In the genomic region with DNA sequence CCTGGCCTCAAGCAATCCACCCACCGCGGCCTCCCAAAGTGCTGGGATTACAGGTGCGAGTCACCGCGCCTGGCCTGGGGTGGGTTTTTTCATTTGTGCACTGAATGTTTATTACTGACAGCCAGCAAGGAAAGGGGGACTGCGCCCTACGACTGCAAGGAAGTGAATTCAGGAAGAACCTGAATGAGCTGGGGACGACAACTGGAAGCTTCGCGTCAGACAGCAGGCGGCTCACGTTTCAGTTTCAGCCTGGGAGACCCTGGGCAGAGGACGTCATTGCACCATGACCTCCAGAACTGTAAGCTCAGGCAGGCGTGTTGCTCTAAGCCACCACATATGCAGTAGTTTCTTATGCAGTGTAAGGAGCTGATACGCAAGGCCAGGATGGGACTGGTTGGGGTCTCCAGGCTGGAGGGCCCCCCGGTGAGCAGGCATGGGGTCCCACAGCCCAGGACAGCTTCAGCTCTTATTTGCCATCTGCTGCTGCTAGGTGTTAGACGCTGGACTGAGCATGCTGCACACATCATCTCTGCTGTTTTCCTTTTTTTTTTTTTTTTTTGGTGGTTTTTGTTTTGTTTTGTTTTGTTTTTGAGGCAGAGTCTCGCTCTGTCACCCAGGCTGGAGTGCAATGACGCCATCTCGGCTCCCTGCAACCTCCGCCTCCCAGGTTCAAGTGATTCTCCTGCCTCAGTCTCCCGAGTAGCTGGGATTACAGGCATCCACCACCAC, we compare ENCODE assay signal across 11 cellular contexts.
DNase-seq lines count a peak whose midpoint lies in the region; ATAC-seq, FAIRE-seq and TF ChIP-seq lines count a peak whose summit lies in the region.
"Had no signal": no experiment of that assay in that cellular context is flagged by ENCODE, and none has a peak within 500 bp of the region (broad histone marks: within the 10 kb centered on the region; RNA-seq: fewer than 3 reads in every experiment).

No MANE protein-coding gene starts in this region.

- H3K9me3 Mint-ChIP-seq in activated CD8-positive, alpha-beta memory T cell treated with anti-CD3 and anti-CD28 coated beads, Interleukin-2, amount 10 ng/mL, durations not matched to agents 7 days and 5 days (ENCODE audit: low read depth) = no peaks in the 10 kb centered on the region
- no peaks in the 10 kb centered on the region for H3K9me3 Mint-ChIP-seq in activated naive CD8-positive, alpha-beta T cell treated with anti-CD3 and anti-CD28 coated beads for 36 hours

- no peaks in the 10 kb centered on the region for H3K36me3 ChIP-seq in bronchial epithelial cell (ENCODE audit: control insufficient read depth, insufficient read depth, low read length)
- H3K36me3 ChIP-seq in mesodermal cell (ENCODE audit: control insufficient read depth, insufficient read depth, low read length) = no peaks in the 10 kb centered on the region
- H3K36me3 ChIP-seq in upper lobe of right lung = no peaks in the 10 kb centered on the region
- H3K36me3 ChIP-seq: HAP-1, neutrophil had no signal

- TF ChIP-seq CTCF in bronchial epithelial cell (IDR thresholded peaks at IDR 0.05; ENCODE audit: insufficient read depth, low read length, severe bottlenecking) (no peak), upper lobe of right lung (IDR thresholded peaks at IDR 0.05) (no peak)

- peak; percentile 48 for ATAC-seq in activated CD8-positive, alpha-beta memory T cell treated with anti-CD3 and anti-CD28 coated beads, Interleukin-2, amount 10 ng/mL, durations not matched to agents 7 days and 5 days
- ATAC-seq in upper lobe of right lung (no peak), HG02970 (IDR thresholded peaks at IDR 0.05; ENCODE audit: low FRiP score, unreplicated experiment) (no peak)

- peak overlapping the region; percentile 86 for H3K27ac Mint-ChIP-seq in activated CD8-positive, alpha-beta memory T cell treated with anti-CD3 and anti-CD28 coated beads, Interleukin-2, amount 10 ng/mL, durations not matched to agents 7 days and 5 days
- H3K27ac Mint-ChIP-seq in activated naive CD8-positive, alpha-beta T cell treated with anti-CD3 and anti-CD28 coated beads for 36 hours = no peak overlapping the region

- CTCF ChIA-PET in activated CD8-positive, alpha-beta memory T cell treated with anti-CD3 and anti-CD28 coated beads, Interleukin-2, amount 10 ng/mL, durations not matched to agents 7 days and 5 days (lab: Charles Lee) = interaction anchor here (0.6 to 4.1 kb wide), 10 partner anchors 9 to 521 kb away, joined by 3 to 25 read pairs (median 3); no protein-coding TSS in a partner anchor

- 78 to 79% methylated on average over 13 to 19 of the region's 22 CpGs for WGBS in mesodermal cell (ENCODE audit: insufficient coverage in 2 of 2), 2 experiments

- H3K4me3 ChIP-seq in bronchial epithelial cell (ENCODE audit: low read depth, low read length) = no peak overlapping the region
- no peak overlapping the region for H3K4me3 ChIP-seq in mesodermal cell (ENCODE audit: extremely low read depth, insufficient read depth, low read length, poor library complexity, severe bottlenecking)
- H3K4me3 ChIP-seq in upper lobe of right lung = no peak overlapping the region
- H3K4me3 ChIP-seq: HAP-1 had no signal

- H3K4me1 ChIP-seq in mesodermal cell (ENCODE audit: control insufficient read depth, insufficient read depth, low read length, poor library complexity, severe bottlenecking) (peaks cover 70% of the 10 kb centered on the region), upper lobe of right lung (peaks cover 71% of the 10 kb centered on the region)

- peak; percentile 80 for FAIRE-seq in bronchial epithelial cell (lab: Jason Lieb, UNC)

- H3K9me3 ChIP-seq in mesodermal cell (ENCODE audit: control insufficient read depth, low read length) (no peaks in the 10 kb centered on the region), upper lobe of right lung (no peaks in the 10 kb centered on the region)
- H3K9me3 ChIP-seq: HAP-1, neutrophil had no signal

- no peaks in the 10 kb centered on the region for H3K27me3 Mint-ChIP-seq in activated CD8-positive, alpha-beta memory T cell treated with anti-CD3 and anti-CD28 coated beads, Interleukin-2, amount 10 ng/mL, durations not matched to agents 7 days and 5 days
- no peaks in the 10 kb centered on the region for H3K27me3 Mint-ChIP-seq in activated naive CD8-positive, alpha-beta T cell treated with anti-CD3 and anti-CD28 coated beads for 36 hours

- H3K4me1 Mint-ChIP-seq in activated CD8-positive, alpha-beta memory T cell treated with anti-CD3 and anti-CD28 coated beads, Interleukin-2, amount 10 ng/mL, durations not matched to agents 7 days and 5 days = peaks cover 43% of the 10 kb centered on the region
- peaks cover 20% of the 10 kb centered on the region for H3K4me1 Mint-ChIP-seq in activated naive CD8-positive, alpha-beta T cell treated with anti-CD3 and anti-CD28 coated beads for 36 hours

- no peak for DNase-seq in activated CD8-positive, alpha-beta memory T cell treated with anti-CD3 and anti-CD28 coated beads, Interleukin-2, amount 10 ng/mL, durations not matched to agents 7 days and 5 days
- DNase-seq in activated CD8-positive, alpha-beta memory T cell treated with anti-CD3 and anti-CD28 coated beads for 24 hours = no peak
- DNase-seq in bronchial epithelial cell (ENCODE audit: low read depth) = no peak
- DNase-seq in upper lobe of right lung = no peak
- DNase-seq in SKM-1 treated with dmso at 0.1 percent for 144 hours (lab: John Stamatoyannopoulos, UW; ENCODE audit: unreplicated experiment) = no peak
- no peak for DNase-seq in activated naive CD8-positive, alpha-beta T cell treated with anti-CD3 and anti-CD28 coated beads for 36 hours
- DNase-seq: activated effector memory CD4-positive, alpha-beta T cell treated with anti-CD3 and anti-CD28 coated beads, Interleukin-2, amount 50 U/mL, for 16 hours had no signal

- H3K4me3 Mint-ChIP-seq in activated CD8-positive, alpha-beta memory T cell treated with anti-CD3 and anti-CD28 coated beads, Interleukin-2, amount 10 ng/mL, durations not matched to agents 7 days and 5 days = peak overlapping the region; percentile 28
- H3K4me3 Mint-ChIP-seq in activated naive CD8-positive, alpha-beta T cell treated with anti-CD3 and anti-CD28 coated beads for 36 hours = no peak overlapping the region

- H3K27ac ChIP-seq in mesodermal cell (ENCODE audit: low read depth, low read length, severe bottlenecking) (peak overlapping the region; percentile 99), upper lobe of right lung (peak overlapping the region; percentile 95)

- peaks cover 3% of the 10 kb centered on the region for H3K36me3 Mint-ChIP-seq in activated CD8-positive, alpha-beta memory T cell treated with anti-CD3 and anti-CD28 coated beads, Interleukin-2, amount 10 ng/mL, durations not matched to agents 7 days and 5 days
- H3K36me3 Mint-ChIP-seq in activated naive CD8-positive, alpha-beta T cell treated with anti-CD3 and anti-CD28 coated beads for 36 hours = no peaks in the 10 kb centered on the region

- intact Hi-C loops in upper lobe of right lung (cut with DNase I) = loop anchor here (5.0 kb wide), 1 partner anchor 35 kb away; no protein-coding TSS in a partner anchor

- no peaks in the 10 kb centered on the region for H3K27me3 ChIP-seq in bronchial epithelial cell (ENCODE audit: control insufficient read depth, insufficient read depth, low read length)
- H3K27me3 ChIP-seq in upper lobe of right lung = no peaks in the 10 kb centered on the region
- H3K27me3 ChIP-seq: neutrophil had no signal
